Comparison of ENCODE assay signal across 10 cellular contexts in genomic region chr2:162074579-162074922, GRCh38. TPM values are rescaled to one million over a fixed set of nuclear protein-coding genes. Genes with fewer than 3 reads are reported as not detected.
DNase-seq lines count a peak whose midpoint lies in the region; FAIRE-seq and TF ChIP-seq lines count a peak whose summit lies in the region.
"Had no signal": no experiment of that assay in that cellular context is flagged by ENCODE, and none has a peak within 500 bp of the region (broad histone marks: within the 10 kb centered on the region; RNA-seq: fewer than 3 reads in every experiment).

No MANE protein-coding gene starts in this region.

- H3K9me3 Mint-ChIP-seq in activated T-cell treated with anti-CD3 and anti-CD28 coated beads, Interleukin-2, amount 50 U/mL, for 24 hours = peaks cover 19% of the 10 kb centered on the region
- peaks cover 24% of the 10 kb centered on the region for H3K9me3 Mint-ChIP-seq in activated CD4-positive, alpha-beta memory T cell treated with anti-CD3 and anti-CD28 coated beads, Interleukin-2, amount 10 ng/mL, durations not matched to agents 7 days and 5 days

- H3K36me3 ChIP-seq in keratinocyte (ENCODE audit: control insufficient read depth in 2 of 2, extremely low read depth in 1 of 2, insufficient read depth in 2 of 2, low read length in 2 of 2) (no peaks in the 10 kb centered on the region), subcutaneous abdominal adipose tissue (ENCODE audit: control insufficient read depth in 5 of 5, insufficient read depth in 5 of 5, low read length in 5 of 5) (no peaks in the 10 kb centered on the region)
- H3K36me3 ChIP-seq: cardiac muscle cell had no signal

- H2AFZ ChIP-seq in keratinocyte (ENCODE audit: control insufficient read depth, low read length) = peak overlapping the region; percentile 84

- TF ChIP-seq CTCF in keratinocyte (optimal IDR thresholded peaks at IDR 0.05 in 1 of 3, IDR thresholded peaks at IDR 0.05 in 1 of 3, conservative IDR thresholded peaks at IDR 0.05 in 1 of 3; ENCODE audit: extremely low read depth in 1 of 3, insufficient read depth in 2 of 3, low read length in 3 of 3) = no peak

- dilution Hi-C loops in keratinocyte (cut with MboI; ENCODE audit: extremely low pct_ligation_motif_present, low sequenced_read_pairs) = no loop called here

- peak overlapping the region; percentile 86 for H3K4me3 Mint-ChIP-seq in activated T-cell treated with anti-CD3 and anti-CD28 coated beads, Interleukin-2, amount 50 U/mL, for 24 hours
- peak overlapping the region; percentile 96 for H3K4me3 Mint-ChIP-seq in activated CD4-positive, alpha-beta memory T cell treated with anti-CD3 and anti-CD28 coated beads, Interleukin-2, amount 10 ng/mL, durations not matched to agents 7 days and 5 days

- POLR2A ChIA-PET in activated CD4-positive, alpha-beta memory T cell treated with anti-CD3 and anti-CD28 coated beads, Interleukin-2, amount 10 ng/mL, durations not matched to agents 7 days and 5 days (lab: Charles Lee) = interaction anchor here (0.6 to 10.6 kb wide), 13 partner anchors 10 to 908 kb away, joined by 3 to 142 read pairs (median 4); partner anchors contain the start of gene PSMD14

- FAIRE-seq in keratinocyte (lab: Jason Lieb, UNC) = no peak

- H3K36me3 Mint-ChIP-seq in activated T-cell treated with anti-CD3 and anti-CD28 coated beads, Interleukin-2, amount 50 U/mL, for 24 hours (ENCODE audit: low read depth) = peaks cover 42% of the 10 kb centered on the region
- H3K36me3 Mint-ChIP-seq in activated CD4-positive, alpha-beta memory T cell treated with anti-CD3 and anti-CD28 coated beads, Interleukin-2, amount 10 ng/mL, durations not matched to agents 7 days and 5 days (ENCODE audit: low read depth) = peaks cover 70% of the 10 kb centered on the region

- no peaks in the 10 kb centered on the region for H3K9me1 ChIP-seq in keratinocyte (ENCODE audit: control insufficient read depth, extremely low read depth, insufficient read depth, low read length)

- peaks cover 50% of the 10 kb centered on the region for H3K4me1 Mint-ChIP-seq in activated T-cell treated with anti-CD3 and anti-CD28 coated beads, Interleukin-2, amount 50 U/mL, for 24 hours (ENCODE audit: low read depth)
- peaks cover 38% of the 10 kb centered on the region for H3K4me1 Mint-ChIP-seq in activated CD4-positive, alpha-beta memory T cell treated with anti-CD3 and anti-CD28 coated beads, Interleukin-2, amount 10 ng/mL, durations not matched to agents 7 days and 5 days

- CTCF ChIA-PET in activated CD4-positive, alpha-beta memory T cell treated with anti-CD3 and anti-CD28 coated beads, Interleukin-2, amount 10 ng/mL, durations not matched to agents 7 days and 5 days (lab: Charles Lee) = interaction anchor here (0.8 to 3.4 kb wide), 7 partner anchors 9 to 128 kb away, joined by 3 to 22 read pairs (median 5); no protein-coding TSS in a partner anchor

- H3K9me3 ChIP-seq in keratinocyte (ENCODE audit: control insufficient read depth, low read depth, low read length) (peaks cover 6% of the 10 kb centered on the region), subcutaneous abdominal adipose tissue (ENCODE audit: control insufficient read depth in 5 of 5, low read length in 5 of 5) (peaks cover 0 to 9% (median 8%) of the 10 kb centered on the region in 5 donors)

- H3K27me3 ChIP-seq in keratinocyte (ENCODE audit: control insufficient read depth, extremely low read depth, insufficient read depth, low read length) (no peaks in the 10 kb centered on the region), subcutaneous abdominal adipose tissue (ENCODE audit: control insufficient read depth in 5 of 5, insufficient read depth in 4 of 5, low read length in 5 of 5) (peaks cover 0 to 11% (median 3%) of the 10 kb centered on the region in 5 donors)

- no peaks in the 10 kb centered on the region for H3K79me2 ChIP-seq in keratinocyte (ENCODE audit: control insufficient read depth, insufficient read depth, low read length)

- peak overlapping the region; percentile 61 for H3K9ac ChIP-seq in keratinocyte (ENCODE audit: control insufficient read depth, extremely low read depth, insufficient read depth, low read length)
- peak overlapping the region in 2 of 5 donors; percentile 16 to 53 for H3K9ac ChIP-seq in subcutaneous abdominal adipose tissue (ENCODE audit: low read length in 5 of 5)

- H4K20me1 ChIP-seq in keratinocyte (ENCODE audit: control insufficient read depth, extremely low read depth, insufficient read depth, low read length) = no peaks in the 10 kb centered on the region

- H3K4me3 ChIP-seq in keratinocyte (ENCODE audit: control insufficient read depth in 2 of 3, extremely low read depth in 1 of 3, insufficient read depth in 2 of 3, low read depth in 1 of 3, low read length in 3 of 3) = peak overlapping the region in 2 of 3 experiments; percentile 64 to 65
- H3K4me3 ChIP-seq in subcutaneous abdominal adipose tissue (ENCODE audit: low read depth in 1 of 5, low read length in 5 of 5) = peak overlapping the region; percentile 60 to 80 (median 77)

- H3K27me3 Mint-ChIP-seq in activated T-cell treated with anti-CD3 and anti-CD28 coated beads, Interleukin-2, amount 50 U/mL, for 24 hours = no peaks in the 10 kb centered on the region
- no peaks in the 10 kb centered on the region for H3K27me3 Mint-ChIP-seq in activated CD4-positive, alpha-beta memory T cell treated with anti-CD3 and anti-CD28 coated beads, Interleukin-2, amount 10 ng/mL, durations not matched to agents 7 days and 5 days

- peak overlapping the region; percentile 87 for H3K4me2 ChIP-seq in keratinocyte (ENCODE audit: control insufficient read depth, extremely low read depth, insufficient read depth, low read depth, low read length)

- peak overlapping the region; percentile 84 for H3K27ac Mint-ChIP-seq in activated T-cell treated with anti-CD3 and anti-CD28 coated beads, Interleukin-2, amount 50 U/mL, for 24 hours
- peak overlapping the region; percentile 73 for H3K27ac Mint-ChIP-seq in activated CD4-positive, alpha-beta memory T cell treated with anti-CD3 and anti-CD28 coated beads, Interleukin-2, amount 10 ng/mL, durations not matched to agents 7 days and 5 days

- DNase-seq in activated T-cell treated with anti-CD3 and anti-CD28 coated beads, Interleukin-2, amount 50 U/mL, for 24 hours = no peak
- no peak for DNase-seq in activated T-cell treated with anti-CD3 and anti-CD28 coated beads, Interleukin-2, amount 50 U/mL, for 1 hour
- no peak for DNase-seq in activated CD4-positive, alpha-beta memory T cell treated with anti-CD3 and anti-CD28 coated beads, Interleukin-2, amount 10 ng/mL, durations not matched to agents 7 days and 5 days
- DNase-seq in keratinocyte (ENCODE audit: low read depth, low spot score) (no peak), T-helper 9 cell (no peak), HPDE6-E6E7 (ENCODE audit: extremely low spot score) (no peak)
- no peak for DNase-seq in stimulated activated CD4-positive, alpha-beta T cell treated with anti-CD3 and anti-CD28 coated beads, Interleukin-4, amount 100 ng/mL, for 4 hours
- DNase-seq: DMS79 had no signal

- H3K27ac ChIP-seq in keratinocyte (ENCODE audit: control insufficient read depth, insufficient read depth, low read length) (no peak overlapping the region), subcutaneous abdominal adipose tissue (ENCODE audit: low read depth, low read length) (no peak overlapping the region)
- H3K27ac ChIP-seq: cardiac muscle cell had no signal

- peaks cover 12% of the 10 kb centered on the region for H3K4me1 ChIP-seq in keratinocyte (ENCODE audit: control insufficient read depth, extremely low read depth, insufficient read depth, low read length)
- peaks cover 0 to 32% (median 18%) of the 10 kb centered on the region in 5 donors for H3K4me1 ChIP-seq in subcutaneous abdominal adipose tissue (ENCODE audit: control insufficient read depth in 5 of 5, insufficient read depth in 5 of 5, low read length in 5 of 5)

RNA-seq across cellular contexts. Expression of gene DPP4, which starts 0.5 kb away (rescaled TPM):
- total RNA-seq in activated CD4-positive, alpha-beta memory T cell treated with anti-CD3 and anti-CD28 coated beads, Interleukin-2, amount 10 ng/mL, durations not matched to agents 7 days and 5 days = 100 to 1,000 TPM; 122 to 126 TPM
- 1.1 to 4.1 TPM (median 1.3 TPM) in 3 replicates for polyA plus RNA-seq in keratinocyte
- polyA plus RNA-seq in keratinocyte (2011; ENCODE audit: low read depth) = 3.2 TPM
- polyA plus RNA-seq in keratinocyte (2011; cell fraction: cytosol; rRNA removed) = 0.83 and 1.2 TPM in 2 replicates
- 5.2 and 6.8 TPM in 2 replicates for polyA plus RNA-seq in keratinocyte (2011; cell fraction: nucleus; rRNA removed)
- 0.78 and 1.1 TPM in 2 replicates for polyA plus RNA-seq in keratinocyte (2012; ENCODE audit: low replicate concordance)
- 0.62 to 5.3 TPM (median 3.3 TPM) in 3 replicates for polyA minus RNA-seq in keratinocyte
- polyA minus RNA-seq in keratinocyte (2011; cell fraction: cytosol; rRNA and poly(A)+ RNA removed) = 0.96 TPM
- polyA minus RNA-seq in keratinocyte (2011; cell fraction: nucleus; rRNA and poly(A)+ RNA removed) = 7.1 and 13.3 TPM in 2 replicates
- total RNA-seq: cardiac muscle cell had no signal
